8 cellular contexts compared by ENCODE assay signal in genomic region chr17:28042657-28042720, GRCh38. TPM values are rescaled to one million over a fixed set of nuclear protein-coding genes. Genes with fewer than 3 reads are reported as not detected.
DNase-seq lines count a peak whose midpoint lies in the region; ATAC-seq and TF ChIP-seq lines count a peak whose summit lies in the region.

TSS of gene NLK (plus strand) at chr17:28042677. CDS start at chr17:28042874, 197 bp downstream.

- CTCF ChIA-PET in activated CD4-positive, alpha-beta memory T cell treated with anti-CD3 and anti-CD28 coated beads for 36 hours (lab: Charles Lee) = no interaction called here

- no peaks in the 10 kb centered on the region for H3K9me3 Mint-ChIP-seq in activated CD4-positive, alpha-beta memory T cell treated with anti-CD3 and anti-CD28 coated beads for 36 hours

- no peaks in the 10 kb centered on the region for H3K36me3 Mint-ChIP-seq in activated CD4-positive, alpha-beta memory T cell treated with anti-CD3 and anti-CD28 coated beads for 36 hours

- peak within 1 kb of the TSS; percentile 60 for H3K27ac Mint-ChIP-seq in activated CD4-positive, alpha-beta memory T cell treated with anti-CD3 and anti-CD28 coated beads for 36 hours

- peak within 1 kb of the TSS; percentile 94 for H3K4me3 ChIP-seq in GM12875 (ENCODE audit: low read depth, low read length)
- peak within 1 kb of the TSS; percentile 82 for H3K4me3 ChIP-seq in retinal pigment epithelial cell (ENCODE audit: low read length)

- no peaks in the 10 kb centered on the region for H3K27me3 Mint-ChIP-seq in activated CD4-positive, alpha-beta memory T cell treated with anti-CD3 and anti-CD28 coated beads for 36 hours

- peak within 1 kb of the TSS; percentile 74 for H3K4me3 Mint-ChIP-seq in activated CD4-positive, alpha-beta memory T cell treated with anti-CD3 and anti-CD28 coated beads for 36 hours

- ATAC-seq in left cardiac atrium (no peak), GM19351 (IDR thresholded peaks at IDR 0.05; ENCODE audit: unreplicated experiment) (no peak), HG02678 (IDR thresholded peaks at IDR 0.05; ENCODE audit: unreplicated experiment) (no peak)

- DNase-seq in activated CD4-positive, alpha-beta memory T cell treated with anti-CD3 and anti-CD28 coated beads for 36 hours = no peak
- DNase-seq in left cardiac atrium (no peak), retinal pigment epithelial cell (ENCODE audit: low read depth) (no peak), NCI-H82 (lab: John Stamatoyannopoulos, UW) (no peak), caudate nucleus (lab: John Stamatoyannopoulos, UW) (no peak)

- TF ChIP-seq CTCF in GM12875 (IDR thresholded peaks at IDR 0.05; ENCODE audit: borderline replicate concordance, insufficient read depth, low read depth, low read length) = no peak
- no peak for TF ChIP-seq CTCF in retinal pigment epithelial cell (conservative IDR thresholded peaks at IDR 0.05; ENCODE audit: low read depth, low read length)

- H3K27ac ChIP-seq in caudate nucleus (ENCODE audit: low read depth, low read length) = no peak within 1 kb of the TSS

- H3K4me1 Mint-ChIP-seq in activated CD4-positive, alpha-beta memory T cell treated with anti-CD3 and anti-CD28 coated beads for 36 hours (ENCODE audit: low read depth) = peaks cover 59% of the 10 kb centered on the region

- intact Hi-C loops in activated CD4-positive, alpha-beta memory T cell treated with anti-CD3 and anti-CD28 coated beads for 36 hours (cut with micrococcal nuclease) = loop anchor here (5.0 kb wide), 1 partner anchor 275 kb away; the partner anchor contains the start of gene TMEM97
- intact Hi-C loops in left cardiac atrium (cut with DNase I) = no loop called here

- POLR2A ChIA-PET in activated CD4-positive, alpha-beta memory T cell treated with anti-CD3 and anti-CD28 coated beads for 36 hours (lab: Charles Lee) = no interaction called here

RNA-seq across cellular contexts. Expression of gene NLK, which starts in this region (rescaled TPM):
- total RNA-seq in activated CD4-positive, alpha-beta memory T cell treated with anti-CD3 and anti-CD28 coated beads for 36 hours = 1 to 10 TPM; 6.8 to 8.3 TPM
- 10 to 100 TPM; 19.4 to 22.5 TPM for total RNA-seq in left cardiac atrium
